ENCODE assay signal across 14 cellular contexts in the genomic region with DNA sequence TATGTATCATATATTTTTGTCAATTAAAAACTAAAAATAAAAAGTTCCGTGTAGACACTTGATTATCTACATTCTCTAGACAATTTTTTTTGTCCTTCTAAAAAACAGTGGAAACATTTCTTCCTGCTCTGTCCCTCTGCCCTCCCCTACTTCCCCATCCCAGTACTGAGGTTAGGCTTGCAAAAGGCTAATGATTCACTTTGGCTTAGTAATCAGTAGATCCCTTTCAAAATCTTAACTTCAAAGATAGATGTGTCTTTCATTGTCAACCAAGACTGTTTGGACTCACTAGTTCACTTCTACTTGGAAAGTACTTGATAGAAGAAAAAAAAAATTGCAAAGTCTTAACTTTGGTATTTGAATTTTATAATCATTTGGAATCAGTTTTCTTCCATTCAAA. TPM values are rescaled to one million over a fixed set of nuclear protein-coding genes. Genes with fewer than 3 reads are reported as not detected.
DNase-seq lines count a peak whose midpoint lies in the region; TF ChIP-seq lines count a peak whose summit lies in the region.
"Had no signal": no experiment of that assay in that cellular context is flagged by ENCODE, and none has a peak within 500 bp of the region (broad histone marks: within the 10 kb centered on the region; RNA-seq: fewer than 3 reads in every experiment).

No MANE protein-coding gene starts in this region.

- 94% methylated on average over 1 of the region's 1 CpG for WGBS in SK-N-SH (ENCODE audit: low lambda C conversion rate)

- no peak for TF ChIP-seq CTCF in Loucy (conservative IDR thresholded peaks at IDR 0.05; ENCODE audit: low read length)
- TF ChIP-seq CTCF in fibroblast of the aortic adventitia (IDR thresholded peaks at IDR 0.05; ENCODE audit: insufficient read depth, low read length): no peak
- no peak for TF ChIP-seq CTCF in SK-N-SH (IDR thresholded peaks at IDR 0.05)

- no peaks in the 10 kb centered on the region for H3K9me2 ChIP-seq in Loucy (replicated peaks; ENCODE audit: low read depth, low read length)
- no peaks in the 10 kb centered on the region for H3K9me2 ChIP-seq in SK-N-SH

- no peak for TF ChIP-seq RAD21 in SK-N-SH (IDR thresholded peaks at IDR 0.05; ENCODE audit: low read length)

- peak overlapping the region; percentile 12 for H3K4me3 ChIP-seq in Loucy (ENCODE audit: low read length, poor library complexity, severe bottlenecking)
- no peak overlapping the region for H3K4me3 ChIP-seq in fibroblast of the aortic adventitia (ENCODE audit: low read depth, low read length)
- H3K4me3 ChIP-seq in SK-N-SH (ENCODE audit: low read depth in 2 of 2, low read length in 1 of 2): no peak overlapping the region
- H3K4me3 ChIP-seq: body of pancreas, gastroesophageal sphincter had no signal

- H3K27ac ChIP-seq in SK-N-SH (ENCODE audit: low read depth in 2 of 2, low read length in 1 of 2): no peak overlapping the region
- H3K27ac ChIP-seq: body of pancreas, gastroesophageal sphincter, parathyroid adenoma had no signal

- peak overlapping the region; percentile 3 for H3K9ac ChIP-seq in Loucy (ENCODE audit: low read depth, low read length, poor library complexity, severe bottlenecking)
- H3K9ac ChIP-seq in SK-N-SH: no peak overlapping the region
- H3K9ac ChIP-seq: parathyroid adenoma had no signal

- H3K27me3 ChIP-seq in Loucy (ENCODE audit: insufficient read depth, low read length, poor library complexity, severe bottlenecking): no peaks in the 10 kb centered on the region
- no peaks in the 10 kb centered on the region for H3K27me3 ChIP-seq in SK-N-SH (ENCODE audit: insufficient read depth)
- H3K27me3 ChIP-seq: body of pancreas, gastroesophageal sphincter had no signal

- H4K20me1 ChIP-seq in Loucy (ENCODE audit: insufficient read depth, low read length, poor library complexity, severe bottlenecking) (peaks cover 81% of the 10 kb centered on the region), SK-N-SH (ENCODE audit: insufficient read depth) (peaks cover 73% of the 10 kb centered on the region)

- POLR2A ChIA-PET in SK-N-SH (lab: Yijun Ruan, JAX): no interaction called here

- H3K36me3 ChIP-seq in Loucy (ENCODE audit: insufficient read depth, low read length) (no peaks in the 10 kb centered on the region), SK-N-SH (replicated peaks in 1 of 2; ENCODE audit: control insufficient read depth in 1 of 2, insufficient read depth in 2 of 2, low read length in 1 of 2) (no peaks in the 10 kb centered on the region)
- H3K36me3 ChIP-seq: gastroesophageal sphincter had no signal

- H3K9me3 ChIP-seq in Loucy (ENCODE audit: insufficient read depth, low read depth, low read length) (no peaks in the 10 kb centered on the region), SK-N-SH (no peaks in the 10 kb centered on the region)
- H3K9me3 ChIP-seq: body of pancreas, gastroesophageal sphincter had no signal

- DNase-seq in CD1c-positive myeloid dendritic cell (ENCODE audit: extremely low spot score) (peak; percentile 72), SKM-1 treated with dmso at 0.1 percent for 144 hours (lab: John Stamatoyannopoulos, UW; ENCODE audit: unreplicated experiment) (peak; percentile 30), fibroblast of the aortic adventitia (ENCODE audit: low read depth) (peak; percentile 26), SK-N-SH (no peak), NCI-H2196 (lab: John Stamatoyannopoulos, UW; ENCODE audit: unreplicated experiment) (no peak)
- no peak for DNase-seq in central memory CD4-positive, alpha-beta T cell
- no peak for DNase-seq in activated CD4-positive, CD25-positive, alpha-beta regulatory T cell treated with anti-CD3 and anti-CD28 coated beads, Interleukin-2, amount 50 U/mL, for 72 hours
- DNase-seq: activated gamma-delta T cell, body of pancreas, NCI-H1694, NCI-H526 treated with DMSO at 0.1 percent for 48 hours had no signal

- no peak for TF ChIP-seq EP300 in SK-N-SH (IDR thresholded peaks at IDR 0.05; ENCODE audit: borderline replicate concordance in 1 of 2, low read depth in 1 of 2, low read length in 1 of 2)

- H3K79me2 ChIP-seq in Loucy (ENCODE audit: insufficient read depth, low read length) (peaks cover 87% of the 10 kb centered on the region), SK-N-SH (ENCODE audit: insufficient read depth) (peaks cover 90% of the 10 kb centered on the region)

- peaks cover 44% of the 10 kb centered on the region for H3K4me1 ChIP-seq in Loucy (ENCODE audit: insufficient read depth, low read length, poor library complexity, severe bottlenecking)
- H3K4me1 ChIP-seq in SK-N-SH (ENCODE audit: control insufficient read depth in 1 of 2, insufficient read depth in 2 of 2, low read depth in 1 of 2, low read length in 1 of 2): peaks cover 18 to 21% of the 10 kb centered on the region in 2 experiments; a peak in 3 of 4 replicates

- peak overlapping the region; percentile 46 for H3K4me2 ChIP-seq in Loucy (ENCODE audit: low read depth, low read length, poor library complexity, severe bottlenecking)
- H3K4me2 ChIP-seq in SK-N-SH: no peak overlapping the region

- H2AFZ ChIP-seq in Loucy (ENCODE audit: low read length): no peak overlapping the region
- H2AFZ ChIP-seq in SK-N-SH (ENCODE audit: low read depth): no peak overlapping the region
- H2AFZ ChIP-seq: parathyroid adenoma had no signal

- CTCF ChIA-PET in SK-N-SH (lab: Yijun Ruan, JAX): no interaction called here

- no peaks in the 10 kb centered on the region for H3F3A ChIP-seq in Loucy (ENCODE audit: low read depth)
- peaks cover 13% of the 10 kb centered on the region for H3F3A ChIP-seq in SK-N-SH (replicated peaks; ENCODE audit: insufficient read depth)

TF ChIP-seq in SK-N-SH, 30 proteins besides CTCF, POLR2A, EP300 and RAD21 (continues in another document):
- TF ChIP-seq RCOR1 (IDR thresholded peaks at IDR 0.05; ENCODE audit: low read length): no peak
- no peak for TF ChIP-seq SIN3A (IDR thresholded peaks at IDR 0.05; ENCODE audit: borderline replicate concordance, low read depth, low read length)
- no peak for TF ChIP-seq SMC3 (IDR thresholded peaks at IDR 0.05; ENCODE audit: low read depth, low read length)
- TF ChIP-seq, protein P1, sequence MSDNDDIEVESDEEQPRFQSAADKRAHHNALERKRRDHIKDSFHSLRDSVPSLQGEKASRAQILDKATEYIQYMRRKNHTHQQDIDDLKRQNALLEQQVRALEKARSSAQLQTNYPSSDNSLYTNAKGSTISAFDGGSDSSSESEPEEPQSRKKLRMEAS (IDR thresholded peaks at IDR 0.05; ENCODE audit: low read depth): no peak
- TF ChIP-seq, protein P2, sequence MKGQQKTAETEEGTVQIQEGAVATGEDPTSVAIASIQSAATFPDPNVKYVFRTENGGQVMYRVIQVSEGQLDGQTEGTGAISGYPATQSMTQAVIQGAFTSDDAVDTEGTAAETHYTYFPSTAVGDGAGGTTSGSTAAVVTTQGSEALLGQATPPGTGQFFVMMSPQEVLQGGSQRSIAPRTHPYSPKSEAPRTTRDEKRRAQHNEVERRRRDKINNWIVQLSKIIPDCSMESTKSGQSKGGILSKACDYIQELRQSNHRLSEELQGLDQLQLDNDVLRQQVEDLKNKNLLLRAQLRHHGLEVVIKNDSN (IDR thresholded peaks at IDR 0.05; ENCODE audit: borderline replicate concordance, low read depth): no peak
- TF ChIP-seq, protein P3, sequence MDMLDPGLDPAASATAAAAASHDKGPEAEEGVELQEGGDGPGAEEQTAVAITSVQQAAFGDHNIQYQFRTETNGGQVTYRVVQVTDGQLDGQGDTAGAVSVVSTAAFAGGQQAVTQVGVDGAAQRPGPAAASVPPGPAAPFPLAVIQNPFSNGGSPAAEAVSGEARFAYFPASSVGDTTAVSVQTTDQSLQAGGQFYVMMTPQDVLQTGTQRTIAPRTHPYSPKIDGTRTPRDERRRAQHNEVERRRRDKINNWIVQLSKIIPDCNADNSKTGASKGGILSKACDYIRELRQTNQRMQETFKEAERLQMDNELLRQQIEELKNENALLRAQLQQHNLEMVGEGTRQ (IDR thresholded peaks at IDR 0.05; ENCODE audit: borderline replicate concordance, low read depth, low read length): no peak
- no peak for TF ChIP-seq GABPA (IDR thresholded peaks at IDR 0.05; ENCODE audit: low read depth)
- TF ChIP-seq YY1 (IDR thresholded peaks at IDR 0.05; ENCODE audit: low read depth): no peak
- TF ChIP-seq NFIC (IDR thresholded peaks at IDR 0.05; ENCODE audit: borderline replicate concordance): no peak
- TF ChIP-seq MEF2A (IDR thresholded peaks at IDR 0.05; ENCODE audit: borderline replicate concordance, low read depth): no peak
- TF ChIP-seq TAF1 (IDR thresholded peaks at IDR 0.05; ENCODE audit: borderline replicate concordance, low read depth, low read length): no peak
- TF ChIP-seq NRF1 (IDR thresholded peaks at IDR 0.05; ENCODE audit: low read depth, low read length): no peak

RNA-seq across cellular contexts. Expression of a gene that starts 3.8 kb away (rescaled TPM):
- total RNA-seq in fibroblast of the aortic adventitia (ENCODE audit: low replicate concordance): 47.6 and 189 TPM in 2 replicates
- 19.1 and 22.7 TPM in 2 replicates for polyA plus RNA-seq in SK-N-SH (2012; rRNA removed)
- polyA plus RNA-seq in SK-N-SH (2012; cell fraction: cytosol; rRNA removed): 24.4 and 28.7 TPM in 2 replicates
- 8.5 and 14.9 TPM in 2 replicates for polyA plus RNA-seq in SK-N-SH (2012; cell fraction: nucleus; rRNA removed)

RNA-seq across cellular contexts. Expression of a gene that starts 4.3 kb away (rescaled TPM):
- 3.8 and 27.3 TPM in 2 replicates for total RNA-seq in fibroblast of the aortic adventitia (ENCODE audit: low replicate concordance)
- 9.0 and 14.6 TPM in 2 replicates for polyA plus RNA-seq in SK-N-SH (2012; rRNA removed)
- polyA plus RNA-seq in SK-N-SH (2012; cell fraction: cytosol; rRNA removed): 18.4 and 19.4 TPM in 2 replicates
- polyA plus RNA-seq in SK-N-SH (2012; cell fraction: nucleus; rRNA removed): 14.2 and 23.0 TPM in 2 replicates

Comparison
In these comparisons a context has a peak if more than half of its experiments do, and no peak if none do; other contexts are left out.
1. DNase-seq: peak in CD1c-positive myeloid dendritic cell (single experiment), SKM-1 treated with dmso at 0.1 percent for 144 hours (single experiment) and fibroblast of the aortic adventitia (single experiment); none in central memory CD4-positive, alpha-beta T cell (single experiment), SK-N-SH (single experiment), NCI-H2196 (single experiment) and activated CD4-positive, CD25-positive, alpha-beta regulatory T cell treated with anti-CD3 and anti-CD28 coated beads, Interleukin-2, amount 50 U/mL, for 72 hours (single experiment).